8 cellular contexts compared by ENCODE assay signal in genomic region chr4:13483142-13484044, GRCh38. TPM values are rescaled to one million over a fixed set of nuclear protein-coding genes. Genes with fewer than 3 reads are reported as not detected.
DNase-seq lines count a peak whose midpoint lies in the region; ATAC-seq and TF ChIP-seq lines count a peak whose summit lies in the region.

No MANE protein-coding gene starts in this region.

- H3K4me1 ChIP-seq in CD4-positive, CD25-positive, alpha-beta regulatory T cell (ENCODE audit: control insufficient read depth, insufficient read depth, low read length, poor library complexity, severe bottlenecking) = peaks cover 22% of the 10 kb centered on the region
- H3K4me1 ChIP-seq in OCI-LY1 (ENCODE audit: insufficient read depth, low read length, severe bottlenecking) (peaks cover 24% of the 10 kb centered on the region), cardiac muscle cell (ENCODE audit: low read depth) (peaks cover 7% of the 10 kb centered on the region), ovary (ENCODE audit: insufficient read depth) (no peaks in the 10 kb centered on the region)

- TF ChIP-seq EP300 in ovary (IDR thresholded peaks at IDR 0.05) = no peak

- peak overlapping the region; percentile 20 to 98 (median 92) for H3K27ac Mint-ChIP-seq in CD4-positive, CD25-positive, alpha-beta regulatory T cell

- peak overlapping the region; percentile 87 to 91 (median 89) for H3K4me3 Mint-ChIP-seq in CD4-positive, CD25-positive, alpha-beta regulatory T cell

- peak overlapping the region; percentile 84 for H3K4me3 ChIP-seq in CD4-positive, CD25-positive, alpha-beta regulatory T cell (ENCODE audit: low read depth, low read length)
- H3K4me3 ChIP-seq in OCI-LY1 (ENCODE audit: low read depth, low read length, poor library complexity, severe bottlenecking) (peak overlapping the region; percentile 92), cardiac muscle cell (peak overlapping the region; percentile 93), ovary (peak overlapping the region; percentile 91)

- peaks cover 3% of the 10 kb centered on the region; the same call in 1 of the 2 replicates for H3K79me2 ChIP-seq in OCI-LY1 (ENCODE audit: insufficient read depth, low read length)

- WGBS in ovary, 3 donors = 4 to 5% (median 5%) methylated on average over 35 to 38 of the region's 38 CpGs

- no peaks in the 10 kb centered on the region for H3K9me2 ChIP-seq in OCI-LY1 (ENCODE audit: low read depth, low read length)

- H3K9me3 ChIP-seq in CD4-positive, CD25-positive, alpha-beta regulatory T cell (ENCODE audit: control insufficient read depth in 2 of 2, low read length in 2 of 2) = no peaks in the 10 kb centered on the region
- H3K9me3 ChIP-seq in OCI-LY1 (ENCODE audit: low read length) (no peaks in the 10 kb centered on the region), cardiac muscle cell (ENCODE audit: low read depth) (no peaks in the 10 kb centered on the region), ovary (no peaks in the 10 kb centered on the region)

- no peak for ATAC-seq in CD4-positive, CD25-positive, alpha-beta regulatory T cell (ENCODE audit: low read depth in 2 of 2)
- ATAC-seq in GM19035 (IDR thresholded peaks at IDR 0.05; ENCODE audit: unreplicated experiment) (peak; percentile 21), HG03342 (IDR thresholded peaks at IDR 0.05; ENCODE audit: unreplicated experiment) (peak; percentile 2)

- peaks cover 14 to 44% (median 19%) of the 10 kb centered on the region in 4 donors for H3K4me1 Mint-ChIP-seq in CD4-positive, CD25-positive, alpha-beta regulatory T cell

- no peaks in the 10 kb centered on the region for H3F3A ChIP-seq in OCI-LY1 (ENCODE audit: insufficient read depth, low read length)

- DNase-seq in CD4-positive, CD25-positive, alpha-beta regulatory T cell = peak; percentile 3 to 30 (median 21)
- DNase-seq in amniotic stem cell (lab: John Stamatoyannopoulos, UW) (peak; percentile 63), cardiac muscle cell (ENCODE audit: low read depth in 1 of 2, low spot score in 1 of 2) (peak; percentile 79 to 81), ovary (peak in 1 of 5 donors; percentile 44), T1000 (lab: John Stamatoyannopoulos, UW) (no peak)

- H3K36me3 Mint-ChIP-seq in CD4-positive, CD25-positive, alpha-beta regulatory T cell = no peaks in the 10 kb centered on the region

- H4K20me1 ChIP-seq in OCI-LY1 (ENCODE audit: insufficient read depth, low read length) = no peaks in the 10 kb centered on the region

- TF ChIP-seq CTCF in OCI-LY1 (IDR thresholded peaks at IDR 0.05; ENCODE audit: low read length) (no peak), cardiac muscle cell (IDR thresholded peaks at IDR 0.05; ENCODE audit: low read depth, low read length) (no peak), ovary (IDR thresholded peaks at IDR 0.05) (no peak)

- H3K27ac ChIP-seq in CD4-positive, CD25-positive, alpha-beta regulatory T cell (ENCODE audit: insufficient read depth, low read length, poor library complexity, severe bottlenecking) = peak overlapping the region; percentile 95
- H3K27ac ChIP-seq in OCI-LY1 (ENCODE audit: low read depth, low read length, poor library complexity, severe bottlenecking) = no peak overlapping the region
- H3K27ac ChIP-seq in cardiac muscle cell = peak overlapping the region; percentile 97
- peak overlapping the region; percentile 68 to 97 for H3K27ac ChIP-seq in ovary

- H3K9me3 Mint-ChIP-seq in CD4-positive, CD25-positive, alpha-beta regulatory T cell = no peaks in the 10 kb centered on the region

- H2AFZ ChIP-seq in OCI-LY1 (ENCODE audit: low read length) = no peak overlapping the region

- peaks cover 7% of the 10 kb centered on the region for H3K27me3 ChIP-seq in CD4-positive, CD25-positive, alpha-beta regulatory T cell (ENCODE audit: control insufficient read depth, insufficient read depth, low read length)
- H3K27me3 ChIP-seq in OCI-LY1 (ENCODE audit: insufficient read depth, low read length) = no peaks in the 10 kb centered on the region
- no peaks in the 10 kb centered on the region for H3K27me3 ChIP-seq in cardiac muscle cell
- H3K27me3 ChIP-seq in ovary = no peaks in the 10 kb centered on the region

- H3K36me3 ChIP-seq in CD4-positive, CD25-positive, alpha-beta regulatory T cell (ENCODE audit: control insufficient read depth, insufficient read depth, low read length) = peaks cover 4% of the 10 kb centered on the region
- H3K36me3 ChIP-seq in OCI-LY1 (ENCODE audit: insufficient read depth, low read length) (no peaks in the 10 kb centered on the region; the same call in 1 of the 2 replicates), cardiac muscle cell (no peaks in the 10 kb centered on the region), ovary (no peaks in the 10 kb centered on the region)

- intact Hi-C loops in ovary (cut with DNase I) = no loop called here

- peaks cover 20% of the 10 kb centered on the region for H3K27me3 Mint-ChIP-seq in CD4-positive, CD25-positive, alpha-beta regulatory T cell

- no peak for TF ChIP-seq POLR2A in ovary (IDR thresholded peaks at IDR 0.05)

- peak overlapping the region; percentile 86 for H3K9ac ChIP-seq in OCI-LY1 (ENCODE audit: low read length)

- peak overlapping the region; percentile 95 for H3K4me2 ChIP-seq in OCI-LY1 (ENCODE audit: low read length)

RNA-seq across cellular contexts. Expression of gene RAB28, which starts 0.7 kb away (rescaled TPM):
- 7.5 TPM for total RNA-seq in CD4-positive, CD25-positive, alpha-beta regulatory T cell
- polyA plus RNA-seq in CD4-positive, CD25-positive, alpha-beta regulatory T cell = 10 to 100 TPM; 12.2 to 18.2 (median 16.2) TPM
- total RNA-seq in cardiac muscle cell (20.3 and 25.2 TPM in 2 replicates), ovary (10 to 100 TPM; 18.5 to 24.2 (median 20.0) TPM)
- polyA plus RNA-seq in cardiac muscle cell (33.0 and 35.2 TPM in 2 replicates), ovary (10 to 100 TPM; 17.4 to 20.2 TPM)

Comparison
In these comparisons a context has a peak if more than half of its experiments do, and no peak if none do; other contexts are left out.
1. ATAC-seq: peak in GM19035 (single experiment) and HG03342 (single experiment); none in CD4-positive, CD25-positive, alpha-beta regulatory T cell (0 of 2).
2. Peak in every context shown above with its lines, with median percentiles within 50 percentile points of each other: H3K4me3 ChIP-seq.